10 cellular contexts compared by ENCODE assay signal in genomic region chr7:44258423-44258760, GRCh38. TPM values are rescaled to one million over a fixed set of nuclear protein-coding genes. Genes with fewer than 3 reads are reported as not detected.
DNase-seq lines count a peak whose midpoint lies in the region; ATAC-seq and TF ChIP-seq lines count a peak whose summit lies in the region.
"Had no signal": no experiment of that assay in that cellular context is flagged by ENCODE, and none has a peak within 500 bp of the region (broad histone marks: within the 10 kb centered on the region; RNA-seq: fewer than 3 reads in every experiment).

No MANE protein-coding gene starts in this region.

- H3K36me3 ChIP-seq in right atrium auricular region (no peaks in the 10 kb centered on the region), upper lobe of left lung (no peaks in the 10 kb centered on the region), ovary (no peaks in the 10 kb centered on the region)

- H3K27me3 Mint-ChIP-seq in activated naive CD8-positive, alpha-beta T cell treated with anti-CD3 and anti-CD28 coated beads for 36 hours: no peaks in the 10 kb centered on the region
- H3K27me3 Mint-ChIP-seq in memory B cell: no peaks in the 10 kb centered on the region

- TF ChIP-seq EP300 in upper lobe of left lung (IDR thresholded peaks at IDR 0.05) (no peak), ovary (IDR thresholded peaks at IDR 0.05) (no peak)

- no peak for ATAC-seq in left ventricle myocardium superior
- no peak for ATAC-seq in memory B cell (ENCODE audit: low read depth)
- no peak for ATAC-seq in upper lobe of left lung (ENCODE audit: low FRiP score in 2 of 2)
- no peak for ATAC-seq in GM18870 (IDR thresholded peaks at IDR 0.05; ENCODE audit: unreplicated experiment)
- ATAC-seq in GM19035 (IDR thresholded peaks at IDR 0.05; ENCODE audit: unreplicated experiment): no peak

- H3K9me3 Mint-ChIP-seq in activated naive CD8-positive, alpha-beta T cell treated with anti-CD3 and anti-CD28 coated beads for 36 hours: no peaks in the 10 kb centered on the region
- peaks cover 4% of the 10 kb centered on the region for H3K9me3 Mint-ChIP-seq in memory B cell

- intact Hi-C loops in left ventricle myocardium superior (cut with micrococcal nuclease): no loop called here
- intact Hi-C loops in ovary (cut with DNase I): no loop called here

- H3K4me1 Mint-ChIP-seq in activated naive CD8-positive, alpha-beta T cell treated with anti-CD3 and anti-CD28 coated beads for 36 hours: peaks cover 35% of the 10 kb centered on the region
- H3K4me1 Mint-ChIP-seq in memory B cell: peaks cover 14% of the 10 kb centered on the region

- H3K9me3 ChIP-seq in right atrium auricular region (no peaks in the 10 kb centered on the region), upper lobe of left lung (no peaks in the 10 kb centered on the region), ovary (no peaks in the 10 kb centered on the region)
- H3K9me3 ChIP-seq: Caco-2 had no signal

- WGBS in upper lobe of left lung, 2 donors: 69 to 80% methylated on average over 4 of the region's 4 CpGs
- 80 to 85% (median 82%) methylated on average over 4 of the region's 4 CpGs for WGBS in ovary, 3 donors

- no peaks in the 10 kb centered on the region for H3K27me3 ChIP-seq in right atrium auricular region
- H3K27me3 ChIP-seq in upper lobe of left lung: no peaks in the 10 kb centered on the region
- no peaks in the 10 kb centered on the region for H3K27me3 ChIP-seq in ovary

- peak overlapping the region; percentile 23 for H3K4me3 Mint-ChIP-seq in activated naive CD8-positive, alpha-beta T cell treated with anti-CD3 and anti-CD28 coated beads for 36 hours
- peak overlapping the region; percentile 64 for H3K4me3 Mint-ChIP-seq in memory B cell

- no peak for TF ChIP-seq POLR2A in upper lobe of left lung (IDR thresholded peaks at IDR 0.05)
- TF ChIP-seq POLR2A in ovary (IDR thresholded peaks at IDR 0.05): no peak

- H3K27ac Mint-ChIP-seq in activated naive CD8-positive, alpha-beta T cell treated with anti-CD3 and anti-CD28 coated beads for 36 hours: peak overlapping the region; percentile 96
- no peak overlapping the region for H3K27ac Mint-ChIP-seq in memory B cell

- H3K4me3 ChIP-seq in right atrium auricular region (no peak overlapping the region), upper lobe of left lung (no peak overlapping the region), ovary (no peak overlapping the region)

- peaks cover 3% of the 10 kb centered on the region for H3K36me3 Mint-ChIP-seq in activated naive CD8-positive, alpha-beta T cell treated with anti-CD3 and anti-CD28 coated beads for 36 hours
- no peaks in the 10 kb centered on the region for H3K36me3 Mint-ChIP-seq in memory B cell

- TF ChIP-seq CTCF in right atrium auricular region (IDR thresholded peaks at IDR 0.05) (no peak), upper lobe of left lung (IDR thresholded peaks at IDR 0.05) (no peak), ovary (IDR thresholded peaks at IDR 0.05) (no peak)

- H3K27ac ChIP-seq in right atrium auricular region (peak overlapping the region; percentile 89 to 97), upper lobe of left lung (peak overlapping the region in 3 of 4 donors; percentile 65 to 77 (median 65)), ovary (no peak overlapping the region)

- no peak for DNase-seq in right atrium auricular region (ENCODE audit: low spot score)
- no peak for DNase-seq in left ventricle myocardium superior
- DNase-seq in activated naive CD8-positive, alpha-beta T cell treated with anti-CD3 and anti-CD28 coated beads for 36 hours: no peak
- DNase-seq in memory B cell (ENCODE audit: low spot score in 2 of 2): no peak
- no peak for DNase-seq in upper lobe of left lung
- no peak for DNase-seq in ovary
- DNase-seq: Caco-2, NCI-H524 treated with DMSO at 0.1 percent for 48 hours had no signal

- H3K4me1 ChIP-seq in right atrium auricular region (peaks cover 0 to 81% of the 10 kb centered on the region in 2 donors), upper lobe of left lung (peaks cover 21 to 32% (median 26%) of the 10 kb centered on the region in 4 donors), ovary (ENCODE audit: insufficient read depth) (no peaks in the 10 kb centered on the region)

RNA-seq across cellular contexts. Expression of gene YKT6, which starts 57.6 kb away (rescaled TPM):
- 10 to 100 TPM; 43.9 to 44.9 TPM for total RNA-seq in right atrium auricular region
- 58.4 TPM for total RNA-seq in left ventricle myocardium superior
- 10 to 100 TPM; 74.9 to 75.9 TPM for total RNA-seq in activated naive CD8-positive, alpha-beta T cell treated with anti-CD3 and anti-CD28 coated beads for 36 hours
- 10 to 100 TPM; 29.3 to 70.2 (median 53.1) TPM for total RNA-seq in upper lobe of left lung
- total RNA-seq in ovary: 10 to 100 TPM; 22.2 to 68.0 (median 40.5) TPM
- 10 to 100 TPM; 28.1 to 67.3 TPM for polyA plus RNA-seq in ovary

Comparison
In these comparisons a context has a peak if more than half of its experiments do, and no peak if none do; other contexts are left out.
1. H3K27ac ChIP-seq: peak in right atrium auricular region (2 of 2) and upper lobe of left lung (3 of 4); none in ovary (0 of 2).